Comparison of ENCODE assay signal across 20 cellular contexts in genomic region chr9:133099726-133100517, GRCh38. TPM values are rescaled to one million over a fixed set of nuclear protein-coding genes. Genes with fewer than 3 reads are reported as not detected.
"Had no signal": no experiment of that assay in that cellular context is flagged by ENCODE, and none has a peak within 500 bp of the region (broad histone marks: within the 10 kb centered on the region; RNA-seq: fewer than 3 reads in every experiment).

No MANE protein-coding gene starts in this region.

- ATAC-seq: pancreas, right cardiac atrium had no signal

- H3K27ac ChIP-seq: adrenal gland, breast epithelium, pancreas, stomach, vagina, WERI-Rb-1 had no signal

- H3K27ac Mint-ChIP-seq: activated naive CD8-positive, alpha-beta T cell; mesothelial cell of epicardium; nephron; T-helper 2 cell treated with Interferon-gamma antibody and Interleukin-4, amounts not matched to agents 5 μg/mL and 100 μg/mL, for 36 hours had no signal

- H3K4me1 ChIP-seq: breast epithelium, pancreas had no signal

- H3K27me3 ChIP-seq: adrenal gland, breast epithelium, pancreas, stomach, vagina had no signal

- H3K4me3 Mint-ChIP-seq: activated naive CD8-positive, alpha-beta T cell; mesothelial cell of epicardium; nephron; T-helper 2 cell treated with Interferon-gamma antibody and Interleukin-4, amounts not matched to agents 5 μg/mL and 100 μg/mL, for 36 hours had no signal

- H3K9me3 ChIP-seq: pancreas, vagina had no signal

- DNase-seq: activated CD4-positive, CD25-positive, alpha-beta regulatory T cell treated with anti-CD3 and anti-CD28 coated beads, Interleukin-2, amount 50 U/mL, for 72 hours; activated naive CD4-positive, alpha-beta T cell; erythroblast; foreskin fibroblast; kidney; right cardiac atrium; stimulated activated CD4-positive, alpha-beta T cell treated with anti-CD3 and anti-CD28 coated beads, Interleukin-1b, Interleukin-23, amount 100 ng/mL, for 48 hours; stomach; trophoblast cell; WERI-Rb-1 had no signal

- H3K27me3 Mint-ChIP-seq: activated naive CD8-positive, alpha-beta T cell had no signal

- H3K4me3 ChIP-seq: adrenal gland, breast epithelium, lung, pancreas, stomach, vagina had no signal

- H3K4me1 Mint-ChIP-seq: mesothelial cell of epicardium had no signal

RNA-seq across cellular contexts. Expression of gene CEL, which starts 38.1 kb away (rescaled TPM):
- total RNA-seq: skeletal muscle tissue had no signal
